1 cellular context compared by ENCODE assay signal in the genomic region with DNA sequence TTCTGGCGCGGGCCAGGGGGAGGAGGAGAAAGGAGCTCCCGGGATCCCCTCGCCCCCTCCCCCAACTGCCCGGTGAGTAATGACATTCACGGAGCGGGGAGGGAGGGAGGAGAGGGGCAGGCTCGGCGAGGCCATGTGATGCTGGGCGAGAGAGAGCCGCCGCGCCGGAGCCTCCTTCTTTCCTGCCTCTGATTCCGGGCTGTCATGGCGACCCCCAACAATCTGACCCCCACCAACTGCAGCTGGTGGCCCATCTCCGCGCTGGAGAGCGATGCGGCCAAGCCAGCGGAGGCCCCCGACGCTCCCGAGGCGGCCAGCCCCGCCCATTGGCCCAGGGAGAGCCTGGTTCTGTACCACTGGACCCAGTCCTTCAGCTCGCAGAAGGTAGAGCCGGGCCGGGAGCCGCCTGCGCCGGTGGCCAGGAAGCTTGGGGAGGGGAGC.
TF ChIP-seq lines count a peak whose summit lies in the region.

TSS of gene GDAP1L1 (plus strand) at position 178 of the 441 bp plus-strand sequence. CDS start at position 205, 27 bp downstream.

TF ChIP-seq in K562, 482 proteins besides CTCF, POLR2A, EP300 and RAD21:
- TF ChIP-seq LEF1 (IDR thresholded peaks at IDR 0.05) (no peak), CHCHD3 (CRISPR knock-in tag; IDR thresholded peaks at IDR 0.05) (no peak), GABPA (tag; conservative IDR thresholded peaks at IDR 0.05; ENCODE audit: low read depth) (no peak), ZSCAN32 (CRISPR knock-in tag; IDR thresholded peaks at IDR 0.05) (no peak), SRSF7 (optimal IDR thresholded peaks at IDR 0.05; ENCODE audit: low read depth, low read length) (no peak), ZKSCAN3 (CRISPR knock-in tag; IDR thresholded peaks at IDR 0.05) (no peak)
